Comparison of ENCODE assay signal across 8 cellular contexts in genomic region chr7:97971990-97972943, GRCh38. TPM values are rescaled to one million over a fixed set of nuclear protein-coding genes. Genes with fewer than 3 reads are reported as not detected.
DNase-seq lines count a peak whose midpoint lies in the region; ATAC-seq, FAIRE-seq and TF ChIP-seq lines count a peak whose summit lies in the region.

No MANE protein-coding gene starts in this region.

- ATAC-seq in GM18861 (IDR thresholded peaks at IDR 0.05; ENCODE audit: unreplicated experiment) (peak; percentile 98), HG03066 (IDR thresholded peaks at IDR 0.05; ENCODE audit: low read depth, unreplicated experiment) (peak; percentile 98)

- peaks cover 0 to 2% of the 10 kb centered on the region in 2 donors for H3K4me1 ChIP-seq in kidney (ENCODE audit: control insufficient read depth in 1 of 2, insufficient read depth in 1 of 2, low read depth in 1 of 2, low read length in 2 of 2)

- H3K36me3 ChIP-seq in kidney (ENCODE audit: control insufficient read depth in 1 of 2, insufficient read depth in 2 of 2, low read length in 2 of 2) = no peaks in the 10 kb centered on the region

- peak; percentile 17 for TF ChIP-seq CTCF in kidney (IDR thresholded peaks at IDR 0.05; ENCODE audit: borderline replicate concordance, extremely low read depth, insufficient read depth)

- intact Hi-C loops in kidney (cut with DNase I) = no loop called here

- H3K9me3 ChIP-seq in kidney (ENCODE audit: control insufficient read depth in 1 of 2, low read length in 2 of 2) = no peaks in the 10 kb centered on the region

- peak overlapping the region in 1 of 2 donors; percentile 66 for H3K9ac ChIP-seq in kidney (ENCODE audit: low read length in 2 of 2)

- FAIRE-seq in kidney (lab: Jason Lieb, UNC) = no peak

- H3K4me3 ChIP-seq in kidney (ENCODE audit: low read length in 2 of 2) = peak overlapping the region; percentile 73 to 88

- H3K27ac ChIP-seq in kidney (ENCODE audit: low read depth in 2 of 2, low read length in 2 of 2) = no peak overlapping the region

- DNase-seq in AG08395 (ENCODE audit: low spot score) (peak; percentile 83), NCI-H2171 treated with DMSO at 0.1 percent for 48 hours (lab: John Stamatoyannopoulos, UW) (peak; percentile 86), kidney (peak; percentile 94)
- peak; percentile 60 to 77 (median 69) for DNase-seq in activated CD4-positive, CD25-positive, alpha-beta regulatory T cell (lab: John Stamatoyannopoulos, UW)
- peak; percentile 81 for DNase-seq in central memory CD4-positive, alpha-beta T cell
- DNase-seq in stimulated activated CD4-positive, alpha-beta T cell treated with anti-CD3 and anti-CD28 coated beads, Interleukin-15, amount 100 ng/mL, for 24 hours = peak; percentile 92

RNA-seq across cellular contexts. Expression of gene OCM2, which starts 17.7 kb away (rescaled TPM):
- total RNA-seq in kidney = not detected
- not detected for polyA plus RNA-seq in kidney (ENCODE audit: insufficient read depth, low read depth, low replicate concordance)
